ENCODE assay signal across 8 cellular contexts in genomic region chr14:61730756-61731373, GRCh38. TPM values are rescaled to one million over a fixed set of nuclear protein-coding genes. Genes with fewer than 3 reads are reported as not detected.
DNase-seq lines count a peak whose midpoint lies in the region; ATAC-seq and TF ChIP-seq lines count a peak whose summit lies in the region.

No MANE protein-coding gene starts in this region.

- H3K9ac ChIP-seq in SU-DHL-6 (ENCODE audit: low read length) = no peak overlapping the region

- no peaks in the 10 kb centered on the region for H3K9me2 ChIP-seq in SU-DHL-6 (replicated peaks; ENCODE audit: insufficient read depth, low read length)

- peaks cover 6% of the 10 kb centered on the region; the same call in 1 of the 2 replicates for H3K79me2 ChIP-seq in SU-DHL-6 (ENCODE audit: insufficient read depth, low read length)

- H3K4me1 ChIP-seq in testis = no peaks in the 10 kb centered on the region

- WGBS in testis, 2 donors = 74 to 77% methylated on average over 2 of the region's 2 CpGs

- H3K4me3 Mint-ChIP-seq in activated CD8-positive, alpha-beta memory T cell treated with anti-CD3 and anti-CD28 coated beads, Interleukin-2, amount 10 ng/mL, durations not matched to agents 7 days and 5 days = no peak overlapping the region

- intact Hi-C loops in testis (cut with DNase I; ENCODE audit: low total_unique reads) = loop anchor here (10.0 kb wide), 1 partner anchor 256 kb away; no protein-coding TSS in a partner anchor

- TF ChIP-seq POLR2A in testis (IDR thresholded peaks at IDR 0.05) = no peak

- H3K9me3 ChIP-seq in SU-DHL-6 (ENCODE audit: insufficient read depth, low read length) (no peaks in the 10 kb centered on the region), testis (no peaks in the 10 kb centered on the region)

- no peak for DNase-seq in activated CD8-positive, alpha-beta memory T cell treated with anti-CD3 and anti-CD28 coated beads, Interleukin-2, amount 10 ng/mL, durations not matched to agents 7 days and 5 days
- no peak for DNase-seq in activated CD8-positive, alpha-beta memory T cell treated with anti-CD3 and anti-CD28 coated beads for 24 hours
- no peak for DNase-seq in fibroblast of villous mesenchyme (ENCODE audit: low read depth)
- DNase-seq in testis = no peak

- H3K9me3 Mint-ChIP-seq in activated CD8-positive, alpha-beta memory T cell treated with anti-CD3 and anti-CD28 coated beads, Interleukin-2, amount 10 ng/mL, durations not matched to agents 7 days and 5 days (ENCODE audit: low read depth) = no peaks in the 10 kb centered on the region

- TF ChIP-seq CTCF in SU-DHL-6 (IDR thresholded peaks at IDR 0.05; ENCODE audit: insufficient read depth, low read length, poor library complexity, severe bottlenecking) (peak; percentile 56), fibroblast of villous mesenchyme (IDR thresholded peaks at IDR 0.05; ENCODE audit: insufficient read depth, low read depth, low read length) (peak; percentile 18), testis (IDR thresholded peaks at IDR 0.05) (peak in 2 of 3 experiments; percentile 25 to 43)

- peak overlapping the region; percentile 25 for H3K27ac ChIP-seq in SU-DHL-6 (ENCODE audit: low read depth, low read length)
- no peak overlapping the region for H3K27ac ChIP-seq in testis

- H3K36me3 Mint-ChIP-seq in activated CD8-positive, alpha-beta memory T cell treated with anti-CD3 and anti-CD28 coated beads, Interleukin-2, amount 10 ng/mL, durations not matched to agents 7 days and 5 days = peaks cover 73% of the 10 kb centered on the region

- no peak overlapping the region for H2AFZ ChIP-seq in SU-DHL-6 (ENCODE audit: low read depth, low read length, severe bottlenecking)

- peaks cover 54% of the 10 kb centered on the region for H3K36me3 ChIP-seq in SU-DHL-6 (ENCODE audit: low read length)
- no peaks in the 10 kb centered on the region for H3K36me3 ChIP-seq in testis (ENCODE audit: low read depth, missing control alignments)

- H3K4me1 Mint-ChIP-seq in activated CD8-positive, alpha-beta memory T cell treated with anti-CD3 and anti-CD28 coated beads, Interleukin-2, amount 10 ng/mL, durations not matched to agents 7 days and 5 days = peaks cover 60% of the 10 kb centered on the region

- H3K4me3 ChIP-seq in SU-DHL-6 (ENCODE audit: insufficient read depth, low read length, poor library complexity, severe bottlenecking) (no peak overlapping the region), fibroblast of villous mesenchyme (ENCODE audit: low read depth, low read length) (no peak overlapping the region), testis (no peak overlapping the region)

- peak overlapping the region; percentile 38 for H3K27ac Mint-ChIP-seq in activated CD8-positive, alpha-beta memory T cell treated with anti-CD3 and anti-CD28 coated beads, Interleukin-2, amount 10 ng/mL, durations not matched to agents 7 days and 5 days

- H3K4me2 ChIP-seq in SU-DHL-6 (ENCODE audit: low read depth, low read length, poor library complexity, severe bottlenecking) = no peak overlapping the region

- H3K27me3 Mint-ChIP-seq in activated CD8-positive, alpha-beta memory T cell treated with anti-CD3 and anti-CD28 coated beads, Interleukin-2, amount 10 ng/mL, durations not matched to agents 7 days and 5 days = no peaks in the 10 kb centered on the region

- H3K27me3 ChIP-seq in SU-DHL-6 (ENCODE audit: low read length) = no peaks in the 10 kb centered on the region
- no peaks in the 10 kb centered on the region for H3K27me3 ChIP-seq in testis

- no peak for ATAC-seq in activated CD8-positive, alpha-beta memory T cell treated with anti-CD3 and anti-CD28 coated beads, Interleukin-2, amount 10 ng/mL, durations not matched to agents 7 days and 5 days
- ATAC-seq in HG02678 (IDR thresholded peaks at IDR 0.05; ENCODE audit: unreplicated experiment) = no peak
- ATAC-seq in HG03159 (IDR thresholded peaks at IDR 0.05; ENCODE audit: unreplicated experiment) = no peak
- no peak for ATAC-seq in esophagus mucosa

- H3F3A ChIP-seq in SU-DHL-6 (ENCODE audit: insufficient read depth) = peaks cover 29% of the 10 kb centered on the region; the same call in 1 of the 2 replicates

- H4K20me1 ChIP-seq in SU-DHL-6 (ENCODE audit: low read depth, low read length) = no peaks in the 10 kb centered on the region

- CTCF ChIA-PET in activated CD8-positive, alpha-beta memory T cell treated with anti-CD3 and anti-CD28 coated beads, Interleukin-2, amount 10 ng/mL, durations not matched to agents 7 days and 5 days (lab: Charles Lee) = interaction anchor here (0.7 to 1.8 kb wide), 10 partner anchors 14 to 333 kb away, joined by 3 to 6 read pairs (median 4); no protein-coding TSS in a partner anchor

RNA-seq across cellular contexts. Expression of gene SNAPC1, which starts 31.4 kb away (rescaled TPM):
- total RNA-seq in activated CD8-positive, alpha-beta memory T cell treated with anti-CD3 and anti-CD28 coated beads, Interleukin-2, amount 10 ng/mL, durations not matched to agents 7 days and 5 days = 1 to 10 TPM; 5.1 to 5.8 TPM
- 9.3 and 27.2 TPM in 2 replicates for total RNA-seq in fibroblast of villous mesenchyme
- total RNA-seq in testis = 10 to 100 TPM; 19.2 to 27.9 TPM
- 16.2 TPM for polyA plus RNA-seq in testis (ENCODE audit: insufficient read depth, low read depth, low replicate concordance)
- total RNA-seq in esophagus mucosa = 3.8 TPM

RNA-seq across cellular contexts. Expression of gene HIF1A, which starts 35.6 kb away (rescaled TPM):
- 100 to 1,000 TPM; 134 to 158 TPM for total RNA-seq in activated CD8-positive, alpha-beta memory T cell treated with anti-CD3 and anti-CD28 coated beads, Interleukin-2, amount 10 ng/mL, durations not matched to agents 7 days and 5 days
- total RNA-seq in fibroblast of villous mesenchyme = 395 and 671 TPM in 2 replicates
- total RNA-seq in testis = 100 to 1,000 TPM; 105 to 140 TPM
- polyA plus RNA-seq in testis (ENCODE audit: insufficient read depth, low read depth, low replicate concordance) = 63.1 TPM
- total RNA-seq in esophagus mucosa = 155 TPM
